In genomic region chr10:4567637-4568036, GRCh38 we compare ENCODE assay signal across 23 cellular contexts.
"Had no signal": no experiment of that assay in that cellular context is flagged by ENCODE, and none has a peak within 500 bp of the region (broad histone marks: within the 10 kb centered on the region; RNA-seq: fewer than 3 reads in every experiment).

No MANE protein-coding gene starts in this region.

- H3K4me1 ChIP-seq: esophagus squamous epithelium, gastrocnemius medialis, heart right ventricle, left ventricle myocardium inferior, lower lobe of right lung had no signal

- DNase-seq: dermis blood vessel endothelial cell; dorsolateral prefrontal cortex; effector CD4-positive, alpha-beta T cell; effector memory CD4-positive, alpha-beta T cell; erythroblast; esophagus squamous epithelium; foreskin fibroblast; foreskin melanocyte; gastrocnemius medialis; glutamatergic neuron; head of caudate nucleus; heart right ventricle; hippocampal formation; left cardiac atrium; left ventricle myocardium inferior; lower lobe of right lung; mesendoderm; midbrain; naive B cell had no signal

- H3K9me3 ChIP-seq: esophagus squamous epithelium, gastrocnemius medialis, heart right ventricle, left ventricle myocardium inferior, lower lobe of right lung had no signal

- H3K27ac ChIP-seq: coronary artery, dorsolateral prefrontal cortex, esophagus squamous epithelium, gastrocnemius medialis, heart right ventricle, left ventricle myocardium inferior, lower lobe of right lung had no signal

- H3K4me3 Mint-ChIP-seq: memory B cell, naive B cell had no signal

- H3K9me3 Mint-ChIP-seq: memory B cell, naive B cell had no signal

- H3K4me1 Mint-ChIP-seq: memory B cell, naive B cell had no signal

- H3K4me3 ChIP-seq: coronary artery, dorsolateral prefrontal cortex, esophagus squamous epithelium, gastrocnemius medialis, heart right ventricle, left ventricle myocardium inferior, lower lobe of right lung had no signal

- H3K36me3 Mint-ChIP-seq: memory B cell, naive B cell had no signal

- ATAC-seq: esophagus mucosa, gastrocnemius medialis, heart right ventricle, left cardiac atrium, left lobe of liver, lower lobe of right lung had no signal

- H3K27me3 ChIP-seq: esophagus squamous epithelium, gastrocnemius medialis, heart right ventricle had no signal

- H3K36me3 ChIP-seq: esophagus squamous epithelium, gastrocnemius medialis, heart right ventricle, left ventricle myocardium inferior, lower lobe of right lung had no signal

- H3K27ac Mint-ChIP-seq: memory B cell, naive B cell had no signal
